In the genomic region with DNA sequence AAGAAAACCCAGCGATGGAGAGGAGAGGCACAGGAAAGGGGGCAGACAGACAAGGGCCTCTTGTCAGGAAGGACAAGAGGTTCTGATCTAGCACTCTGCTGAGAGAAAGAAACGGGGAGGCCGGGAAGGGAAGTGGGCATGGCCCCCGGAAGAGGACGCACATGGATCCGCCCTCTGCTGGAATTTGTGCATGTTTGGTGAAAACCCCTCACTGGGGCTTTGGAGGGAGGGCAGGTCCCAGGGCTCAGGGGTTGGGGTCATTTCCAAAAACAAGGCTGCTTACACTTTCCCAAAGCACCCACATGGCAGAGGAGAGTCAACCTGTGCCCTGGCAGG, we compare ENCODE assay signal across 9 cellular contexts. TPM values are rescaled to one million over a fixed set of nuclear protein-coding genes. Genes with fewer than 3 reads are reported as not detected.
DNase-seq lines count a peak whose midpoint lies in the region; ATAC-seq and TF ChIP-seq lines count a peak whose summit lies in the region.
"Had no signal": no experiment of that assay in that cellular context is flagged by ENCODE, and none has a peak within 500 bp of the region (broad histone marks: within the 10 kb centered on the region; RNA-seq: fewer than 3 reads in every experiment).

No MANE protein-coding gene starts in this region.

- TF ChIP-seq POLR2A in body of pancreas (IDR thresholded peaks at IDR 0.05), result no peak
- TF ChIP-seq POLR2A in upper lobe of left lung (IDR thresholded peaks at IDR 0.05), result no peak

- H3K79me2 ChIP-seq in mesendoderm (ENCODE audit: control insufficient read depth, insufficient read depth, low read length), result no peaks in the 10 kb centered on the region

- no peak for DNase-seq in activated naive CD4-positive, alpha-beta T cell treated with Interleukin-2 at 50 U/mL for 16 hours
- no peak for DNase-seq in body of pancreas
- DNase-seq in mesendoderm, result no peak
- no peak for DNase-seq in upper lobe of left lung
- DNase-seq in nucleus accumbens (lab: John Stamatoyannopoulos, UW), result no peak
- DNase-seq in NCI-H1694 (lab: John Stamatoyannopoulos, UW), result no peak
- DNase-seq in mucosa of gallbladder (ENCODE audit: low spot score), result no peak
- DNase-seq: SHP77 treated with DMSO at 0.1 percent for 48 hours had no signal

- H3K4me1 ChIP-seq in body of pancreas, result peaks cover 100% of the 10 kb centered on the region
- peaks cover 45% of the 10 kb centered on the region for H3K4me1 ChIP-seq in mesendoderm (ENCODE audit: control insufficient read depth, low read depth, low read length)
- peaks cover 94 to 100% (median 96%) of the 10 kb centered on the region in 4 donors for H3K4me1 ChIP-seq in upper lobe of left lung

- peak overlapping the region; percentile 81 for H2BK5ac ChIP-seq in mesendoderm (ENCODE audit: low read length)

- H3K4me3 ChIP-seq in body of pancreas, result no peak overlapping the region
- H3K4me3 ChIP-seq in mesendoderm (ENCODE audit: low read length), result no peak overlapping the region
- no peak overlapping the region for H3K4me3 ChIP-seq in upper lobe of left lung

- no peak overlapping the region for H4K8ac ChIP-seq in mesendoderm (ENCODE audit: low read depth, low read length)

- TF ChIP-seq CTCF in body of pancreas (IDR thresholded peaks at IDR 0.05) (no peak), upper lobe of left lung (IDR thresholded peaks at IDR 0.05) (no peak)

- H3K27me3 ChIP-seq in body of pancreas (no peaks in the 10 kb centered on the region), mesendoderm (ENCODE audit: insufficient read depth, low read length, poor library complexity) (no peaks in the 10 kb centered on the region), upper lobe of left lung (no peaks in the 10 kb centered on the region)

- H3K36me3 ChIP-seq in body of pancreas (replicated peaks in 1 of 2; ENCODE audit: insufficient read depth in 1 of 2, low read depth in 2 of 2) (no peaks in the 10 kb centered on the region), mesendoderm (ENCODE audit: control insufficient read depth, insufficient read depth, low read length) (no peaks in the 10 kb centered on the region), upper lobe of left lung (no peaks in the 10 kb centered on the region)

- H3K36me3 Mint-ChIP-seq in activated naive CD4-positive, alpha-beta T cell treated with anti-CD3 and anti-CD28 coated beads, Interleukin-2, amount 50 U/mL, for 24 hours, result peaks cover 5% of the 10 kb centered on the region

- H3K4me1 Mint-ChIP-seq in activated naive CD4-positive, alpha-beta T cell treated with anti-CD3 and anti-CD28 coated beads, Interleukin-2, amount 50 U/mL, for 24 hours, result peaks cover 79% of the 10 kb centered on the region

- H4K5ac ChIP-seq in mesendoderm (ENCODE audit: low read length), result peak overlapping the region; percentile 61

- H3K4me3 Mint-ChIP-seq in activated naive CD4-positive, alpha-beta T cell treated with anti-CD3 and anti-CD28 coated beads, Interleukin-2, amount 50 U/mL, for 24 hours, result peak overlapping the region; percentile 31

- peak overlapping the region; percentile 5 for H2BK120ac ChIP-seq in mesendoderm (ENCODE audit: low read depth, low read length)

- intact Hi-C loops in body of pancreas (cut with DNase I), result no loop called here

- H3K4ac ChIP-seq in mesendoderm (ENCODE audit: low read depth, low read length), result no peak overlapping the region

- ATAC-seq in body of pancreas (no peak), upper lobe of left lung (ENCODE audit: low FRiP score in 2 of 2) (no peak)

- no peaks in the 10 kb centered on the region for H3K9me3 Mint-ChIP-seq in activated naive CD4-positive, alpha-beta T cell treated with anti-CD3 and anti-CD28 coated beads, Interleukin-2, amount 50 U/mL, for 24 hours

- peak overlapping the region; percentile 15 for H3K18ac ChIP-seq in mesendoderm (ENCODE audit: low read length)

- peak overlapping the region; percentile 49 to 88 (median 84) for H3K27ac ChIP-seq in body of pancreas
- H3K27ac ChIP-seq in mesendoderm (ENCODE audit: low read depth, low read length), result peak overlapping the region; percentile 71
- peak overlapping the region; percentile 74 to 88 (median 82) for H3K27ac ChIP-seq in upper lobe of left lung

- H3K9me3 ChIP-seq in body of pancreas (no peaks in the 10 kb centered on the region), upper lobe of left lung (no peaks in the 10 kb centered on the region)

- H3K4me2 ChIP-seq in mesendoderm (ENCODE audit: low read length), result no peak overlapping the region

- peak overlapping the region; percentile 84 for H3K27ac Mint-ChIP-seq in activated naive CD4-positive, alpha-beta T cell treated with anti-CD3 and anti-CD28 coated beads, Interleukin-2, amount 50 U/mL, for 24 hours

- no peaks in the 10 kb centered on the region for H3K27me3 Mint-ChIP-seq in activated naive CD4-positive, alpha-beta T cell treated with anti-CD3 and anti-CD28 coated beads, Interleukin-2, amount 50 U/mL, for 24 hours

- peak overlapping the region; percentile 78 for H3K56ac ChIP-seq in mesendoderm (ENCODE audit: low read length)

- H2BK15ac ChIP-seq in mesendoderm (replicated peaks; ENCODE audit: low read depth), result no peak overlapping the region

- H2AK5ac ChIP-seq in mesendoderm (ENCODE audit: low read length), result peak overlapping the region; percentile 97

- 37 to 49% methylated on average over 6 of the region's 6 CpGs for WGBS in body of pancreas, 2 donors
- WGBS in mesendoderm (ENCODE audit: extremely low coverage, insufficient coverage, low lambda C conversion rate), result no CpG with 5 or more reads among the region's 6 CpGs
- 18 to 21% methylated on average over 6 of the region's 6 CpGs for WGBS in upper lobe of left lung, 2 donors

- no peak overlapping the region for H3K23ac ChIP-seq in mesendoderm (ENCODE audit: low read length)

- peaks cover 11% of the 10 kb centered on the region for H3K79me1 ChIP-seq in mesendoderm (ENCODE audit: low read length)

- peak overlapping the region; percentile 42 for H3K9ac ChIP-seq in mesendoderm (ENCODE audit: low read length)

- TF ChIP-seq EP300 in upper lobe of left lung (IDR thresholded peaks at IDR 0.05), result peak in 1 of 4 donors; percentile 28

RNA-seq across cellular contexts. Expression of a gene that starts 32.4 kb away (rescaled TPM):
- 10 to 100 TPM; 79.1 to 83.3 TPM for total RNA-seq in body of pancreas
- 19.2 TPM for polyA plus RNA-seq in mesendoderm (2013, experiment 1 of 2)
- polyA plus RNA-seq in mesendoderm (2013, experiment 2 of 2), result 19.4 TPM
- 100 to 1,000 TPM in 1 of 6 donors, 10 to 100 TPM in 5; 55.8 to 120 (median 74.8) TPM for total RNA-seq in upper lobe of left lung
- total RNA-seq in mucosa of gallbladder, result 140 TPM
